ENCODE assay signal across 25 cellular contexts in genomic region chr6:144515761-144516160, GRCh38.
"Had no signal": no experiment of that assay in that cellular context is flagged by ENCODE, and none has a peak within 500 bp of the region (broad histone marks: within the 10 kb centered on the region; RNA-seq: fewer than 3 reads in every experiment).

No MANE protein-coding gene starts in this region.

- H3K27me3 ChIP-seq: esophagus squamous epithelium, heart right ventricle, right atrium auricular region, suprapubic skin, transverse colon, upper lobe of right lung, uterus had no signal

- H3K4me3 ChIP-seq: esophagus squamous epithelium, heart right ventricle, left ventricle myocardium inferior, lower lobe of right lung, prostate gland, right atrium auricular region, suprapubic skin, transverse colon, upper lobe of right lung, uterus had no signal

- H3K36me3 ChIP-seq: uterus had no signal

- ATAC-seq: effector memory CD8-positive, alpha-beta T cell; heart right ventricle; left colon; lower lobe of right lung; natural killer cell; stimulated activated naive B cell treated with anti-CD40 and anti-IgM and Interleukin-4, amounts not matched to agents 10 μg/mL and 1 μg/mL and 100 μg/mL, for 72 hours; stimulated activated naive CD8-positive, alpha-beta T cell treated with anti-CD3 and anti-CD28 coated beads, Interleukin-15, amount 100 ng/mL, for 72 hours; upper lobe of right lung had no signal

- H2AFZ ChIP-seq: parathyroid adenoma had no signal

- H3K9me3 ChIP-seq: esophagus squamous epithelium, heart right ventricle, left ventricle myocardium inferior, lower lobe of right lung, prostate gland, right atrium auricular region, suprapubic skin, transverse colon, upper lobe of right lung, uterus had no signal

- DNase-seq: cortex of kidney; effector memory CD8-positive, alpha-beta T cell; erythroblast; esophagus squamous epithelium; foreskin melanocyte; glutamatergic neuron; heart right ventricle; hippocampal formation; kidney glomerular epithelial cell; left colon; left ventricle myocardium inferior; lower lobe of right lung; natural killer cell; small intestine; stimulated activated CD4-positive, alpha-beta T cell treated with anti-CD3 and anti-CD28 coated beads, Interleukin-15, amount 100 ng/mL, for 24 hours; stimulated activated CD4-positive, alpha-beta T cell treated with anti-CD3 and anti-CD28 coated beads, Interleukin-2, amount 100 ng/mL, for 48 hours; stimulated activated naive B cell treated with anti-CD40 and anti-IgM and Interleukin-4, amounts not matched to agents 10 μg/mL and 1 μg/mL and 100 μg/mL, for 72 hours; stimulated activated naive CD8-positive, alpha-beta T cell treated with anti-CD3 and anti-CD28 coated beads, Interleukin-15, amount 100 ng/mL, for 72 hours; transverse colon; upper lobe of right lung; uterus had no signal

- H3K27ac ChIP-seq: esophagus squamous epithelium, heart right ventricle, left ventricle myocardium inferior, lower lobe of right lung, parathyroid adenoma, prostate gland, right atrium auricular region, suprapubic skin, transverse colon, upper lobe of right lung, uterus had no signal

- H3K4me1 ChIP-seq: esophagus squamous epithelium, heart right ventricle, left ventricle myocardium inferior, lower lobe of right lung, parathyroid adenoma, prostate gland, right atrium auricular region, suprapubic skin, transverse colon, upper lobe of right lung, uterus had no signal

- H3K9ac ChIP-seq: parathyroid adenoma had no signal
